18 cellular contexts compared by ENCODE assay signal in the genomic region with DNA sequence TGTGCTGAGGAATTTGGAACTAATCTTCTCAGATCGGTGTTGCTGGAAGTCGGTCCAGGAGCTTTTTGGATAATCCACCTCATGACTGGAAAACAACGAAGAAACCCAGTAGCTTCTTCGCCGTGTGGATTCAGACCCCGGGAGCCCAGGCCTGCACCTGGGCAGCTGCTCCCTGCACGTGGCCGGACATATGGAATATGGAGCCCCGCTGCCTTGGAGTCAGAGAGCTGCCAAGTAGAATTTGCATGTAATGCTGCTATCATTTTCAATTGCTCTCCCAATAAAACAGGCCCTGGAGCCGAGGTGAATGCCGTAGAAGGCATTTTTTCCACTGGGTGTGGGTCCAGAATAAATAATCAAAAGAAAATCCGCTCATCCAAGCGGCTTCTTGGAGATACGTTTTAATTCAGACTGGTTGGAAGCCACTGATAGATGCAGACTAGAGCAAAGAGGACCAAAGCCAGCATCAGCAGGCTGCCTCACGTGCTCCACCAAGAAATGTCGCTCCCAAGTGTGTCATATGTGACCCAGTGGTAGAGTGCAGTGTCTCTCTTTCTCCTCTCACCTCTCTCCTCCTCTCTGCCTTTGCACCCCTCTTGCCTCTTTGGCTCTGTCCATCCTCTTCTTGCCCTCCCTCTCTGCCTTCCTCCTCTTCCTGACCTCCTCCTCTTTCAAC.
"Had no signal": no experiment of that assay in that cellular context is flagged by ENCODE, and none has a peak within 500 bp of the region (broad histone marks: within the 10 kb centered on the region; RNA-seq: fewer than 3 reads in every experiment).

No MANE protein-coding gene starts in this region.

- ATAC-seq: activated CD8-positive, alpha-beta memory T cell treated with anti-CD3 and anti-CD28 coated beads, Interleukin-2, amount 10 ng/mL, durations not matched to agents 7 days and 5 days; activated naive CD4-positive, alpha-beta T cell treated with anti-CD3 and anti-CD28 coated beads, Interleukin-2, amount 50 U/mL, for 72 hours; left cardiac atrium; pancreas had no signal

- DNase-seq: activated CD4-positive, alpha-beta T cell treated with anti-CD3 and anti-CD28 coated beads, Interleukin-2, amount 50 U/mL, for 48 hours; activated CD4-positive, CD25-positive, alpha-beta regulatory T cell treated with anti-CD3 and anti-CD28 coated beads, Interleukin-2, amount 50 U/mL, for 72 hours; activated CD8-positive, alpha-beta memory T cell treated with anti-CD3 and anti-CD28 coated beads, Interleukin-2, amount 10 ng/mL, durations not matched to agents 7 days and 5 days; activated effector memory CD4-positive, alpha-beta T cell treated with Interleukin-2 at 50 U/mL for 16 hours; activated T-cell treated with anti-CD3 and anti-CD28 coated beads, Interleukin-2, amount 50 U/mL, for 24 hours; amygdala; brain microvascular endothelial cell; esophagus squamous epithelium; foreskin fibroblast; left cardiac atrium; pancreas; stimulated activated CD4-positive, alpha-beta T cell treated with anti-CD3 and anti-CD28 coated beads, Interleukin-4, amount 100 ng/mL, for 4 hours; tibial artery had no signal

- H3K36me3 Mint-ChIP-seq: activated CD8-positive, alpha-beta memory T cell treated with anti-CD3 and anti-CD28 coated beads, Interleukin-2, amount 10 ng/mL, durations not matched to agents 7 days and 5 days; activated naive CD4-positive, alpha-beta T cell treated with anti-CD3 and anti-CD28 coated beads, Interleukin-2, amount 50 U/mL, for 72 hours had no signal

- H3K4me3 ChIP-seq: dorsolateral prefrontal cortex, esophagus squamous epithelium, pancreas, skin epidermis, tibial artery had no signal

- H3K4me1 Mint-ChIP-seq: activated CD8-positive, alpha-beta memory T cell treated with anti-CD3 and anti-CD28 coated beads, Interleukin-2, amount 10 ng/mL, durations not matched to agents 7 days and 5 days had no signal

- H3K27ac ChIP-seq: brain microvascular endothelial cell, dorsolateral prefrontal cortex, esophagus squamous epithelium, pancreas, skin epidermis, tibial artery had no signal

- H3K27me3 Mint-ChIP-seq: activated CD8-positive, alpha-beta memory T cell treated with anti-CD3 and anti-CD28 coated beads, Interleukin-2, amount 10 ng/mL, durations not matched to agents 7 days and 5 days; activated T-cell treated with anti-CD3 and anti-CD28 coated beads, Interleukin-2, amount 50 U/mL, for 24 hours had no signal

- H3K36me3 ChIP-seq: brain microvascular endothelial cell, esophagus squamous epithelium, pancreas, tibial artery had no signal

- H3K27me3 ChIP-seq: dorsolateral prefrontal cortex, esophagus squamous epithelium, pancreas, tibial artery had no signal

- H3K4me1 ChIP-seq: esophagus squamous epithelium, pancreas, tibial artery had no signal

- H3K27ac Mint-ChIP-seq: activated CD8-positive, alpha-beta memory T cell treated with anti-CD3 and anti-CD28 coated beads, Interleukin-2, amount 10 ng/mL, durations not matched to agents 7 days and 5 days; activated naive CD4-positive, alpha-beta T cell treated with anti-CD3 and anti-CD28 coated beads, Interleukin-2, amount 50 U/mL, for 72 hours; activated T-cell treated with anti-CD3 and anti-CD28 coated beads, Interleukin-2, amount 50 U/mL, for 24 hours; T-helper 2 cell treated with Interferon-gamma antibody and Interleukin-4, amounts not matched to agents 5 μg/mL and 100 μg/mL, for 36 hours had no signal

- H3K9me3 Mint-ChIP-seq: activated naive CD4-positive, alpha-beta T cell treated with anti-CD3 and anti-CD28 coated beads, Interleukin-2, amount 50 U/mL, for 72 hours; activated T-cell treated with anti-CD3 and anti-CD28 coated beads, Interleukin-2, amount 50 U/mL, for 24 hours; T-helper 2 cell treated with Interferon-gamma antibody and Interleukin-4, amounts not matched to agents 5 μg/mL and 100 μg/mL, for 36 hours had no signal

- H3K9me3 ChIP-seq: esophagus squamous epithelium, pancreas, tibial artery had no signal

- H3K4me3 Mint-ChIP-seq: activated CD8-positive, alpha-beta memory T cell treated with anti-CD3 and anti-CD28 coated beads, Interleukin-2, amount 10 ng/mL, durations not matched to agents 7 days and 5 days; activated T-cell treated with anti-CD3 and anti-CD28 coated beads, Interleukin-2, amount 50 U/mL, for 24 hours; neural crest cell; T-helper 2 cell treated with Interferon-gamma antibody and Interleukin-4, amounts not matched to agents 5 μg/mL and 100 μg/mL, for 36 hours had no signal
